Comparison of ENCODE assay signal across 14 cellular contexts in genomic region chr7:36057375-36057774, GRCh38.
A peak's percentile ranks its signal among the peaks of the same experiment; 100 is the strongest.
DNase-seq lines count a peak whose midpoint lies in the region; ATAC-seq and TF ChIP-seq lines count a peak whose summit lies in the region.
"Had no signal": no experiment of that assay in that cellular context is flagged by ENCODE, and none has a peak within 500 bp of the region (broad histone marks: within the 10 kb centered on the region; RNA-seq: fewer than 3 reads in every experiment).

No MANE protein-coding gene starts in this region.

- BruUV-seq in MCF 10A (replicated peaks; lab: Mats Ljungman, UMichigan): no TSS peak

- DNase-seq in SIG-M5 treated with dmso at 0.1 percent for 504 hours (lab: John Stamatoyannopoulos, UW; ENCODE audit: unreplicated experiment) (peak; percentile 65), SIG-M5 (lab: John Stamatoyannopoulos, UW) (no peak), NCI-H774 (lab: John Stamatoyannopoulos, UW) (no peak), MCF 10A (ENCODE audit: unreplicated experiment) (no peak)
- DNase-seq: activated CD4-positive, alpha-beta T cell treated with anti-CD3 and anti-CD28 coated beads for 36 hours; body of pancreas; HCEC 1CT; left ventricle myocardium superior; trophoblast cell had no signal

- peak overlapping the region; percentile 30 for H3K4me3 Mint-ChIP-seq in stimulated activated memory B cell treated with anti-CD40 and anti-IgM and Interleukin-4, amounts not matched to agents 10 μg/mL and 1 μg/mL and 100 μg/mL, for 72 hours
- no peak overlapping the region for H3K4me3 Mint-ChIP-seq in MCF 10A (ENCODE audit: unreplicated experiment)
- H3K4me3 Mint-ChIP-seq: activated CD4-positive, alpha-beta T cell treated with anti-CD3 and anti-CD28 coated beads for 36 hours; activated T-helper 17 cell treated with anti-CD3 and anti-CD28 coated beads, Interleukin-2, amount 50 U/mL, for 72 hours had no signal

- H3K27me3 Mint-ChIP-seq in stimulated activated memory B cell treated with anti-CD40 and anti-IgM and Interleukin-4, amounts not matched to agents 10 μg/mL and 1 μg/mL and 100 μg/mL, for 72 hours: peaks cover 9% of the 10 kb centered on the region
- H3K27me3 Mint-ChIP-seq in MCF 10A (ENCODE audit: insufficient read depth, unreplicated experiment): peaks cover 27% of the 10 kb centered on the region
- H3K27me3 Mint-ChIP-seq: activated CD4-positive, alpha-beta T cell treated with anti-CD3 and anti-CD28 coated beads for 36 hours; activated T-helper 17 cell treated with anti-CD3 and anti-CD28 coated beads, Interleukin-2, amount 50 U/mL, for 72 hours had no signal

- intact Hi-C loops in MCF 10A (cut with micrococcal nuclease): no loop called here

- H3K9me3 Mint-ChIP-seq in stimulated activated memory B cell treated with anti-CD40 and anti-IgM and Interleukin-4, amounts not matched to agents 10 μg/mL and 1 μg/mL and 100 μg/mL, for 72 hours: no peaks in the 10 kb centered on the region
- H3K9me3 Mint-ChIP-seq in MCF 10A (ENCODE audit: unreplicated experiment): no peaks in the 10 kb centered on the region
- H3K9me3 Mint-ChIP-seq: activated T-helper 17 cell treated with anti-CD3 and anti-CD28 coated beads, Interleukin-2, amount 50 U/mL, for 72 hours had no signal

- peak; percentile 68 for ATAC-seq in GM21825 (IDR thresholded peaks at IDR 0.05; ENCODE audit: unreplicated experiment)
- peak; percentile 67 for ATAC-seq in HG03442 (IDR thresholded peaks at IDR 0.05; ENCODE audit: unreplicated experiment)
- peak; percentile 80 for ATAC-seq in stimulated activated memory B cell treated with anti-CD40 and anti-IgM and Interleukin-4, amounts not matched to agents 10 μg/mL and 1 μg/mL and 100 μg/mL, for 72 hours
- ATAC-seq in GM21423 (IDR thresholded peaks at IDR 0.05; ENCODE audit: unreplicated experiment): no peak
- ATAC-seq: body of pancreas, left ventricle myocardium superior had no signal

- peaks cover 18% of the 10 kb centered on the region for H3K4me1 Mint-ChIP-seq in stimulated activated memory B cell treated with anti-CD40 and anti-IgM and Interleukin-4, amounts not matched to agents 10 μg/mL and 1 μg/mL and 100 μg/mL, for 72 hours
- H3K4me1 Mint-ChIP-seq in MCF 10A (ENCODE audit: insufficient read depth, unreplicated experiment): peaks cover 6% of the 10 kb centered on the region
- H3K4me1 Mint-ChIP-seq: activated CD4-positive, alpha-beta T cell treated with anti-CD3 and anti-CD28 coated beads for 36 hours; activated T-helper 17 cell treated with anti-CD3 and anti-CD28 coated beads, Interleukin-2, amount 50 U/mL, for 72 hours had no signal

- no peaks in the 10 kb centered on the region for H3K36me3 Mint-ChIP-seq in stimulated activated memory B cell treated with anti-CD40 and anti-IgM and Interleukin-4, amounts not matched to agents 10 μg/mL and 1 μg/mL and 100 μg/mL, for 72 hours
- H3K36me3 Mint-ChIP-seq in MCF 10A (ENCODE audit: insufficient read depth, unreplicated experiment): no peaks in the 10 kb centered on the region

- peak overlapping the region; percentile 60 for H3K27ac Mint-ChIP-seq in stimulated activated memory B cell treated with anti-CD40 and anti-IgM and Interleukin-4, amounts not matched to agents 10 μg/mL and 1 μg/mL and 100 μg/mL, for 72 hours
- H3K27ac Mint-ChIP-seq in MCF 10A (ENCODE audit: low read depth, unreplicated experiment): no peak overlapping the region
- H3K27ac Mint-ChIP-seq: activated CD4-positive, alpha-beta T cell treated with anti-CD3 and anti-CD28 coated beads for 36 hours; activated T-helper 17 cell treated with anti-CD3 and anti-CD28 coated beads, Interleukin-2, amount 50 U/mL, for 72 hours had no signal

- POLR2A ChIA-PET in MCF 10A (lab: Yijun Ruan, JAX): no interaction called here

- no peak for TF ChIP-seq CTCF in MCF 10A (IDR thresholded peaks at IDR 0.05; ENCODE audit: unreplicated experiment)

- CTCF ChIA-PET in MCF 10A (lab: Yijun Ruan, JAX): no interaction called here
